ENCODE assay signal across 22 cellular contexts in the genomic region with DNA sequence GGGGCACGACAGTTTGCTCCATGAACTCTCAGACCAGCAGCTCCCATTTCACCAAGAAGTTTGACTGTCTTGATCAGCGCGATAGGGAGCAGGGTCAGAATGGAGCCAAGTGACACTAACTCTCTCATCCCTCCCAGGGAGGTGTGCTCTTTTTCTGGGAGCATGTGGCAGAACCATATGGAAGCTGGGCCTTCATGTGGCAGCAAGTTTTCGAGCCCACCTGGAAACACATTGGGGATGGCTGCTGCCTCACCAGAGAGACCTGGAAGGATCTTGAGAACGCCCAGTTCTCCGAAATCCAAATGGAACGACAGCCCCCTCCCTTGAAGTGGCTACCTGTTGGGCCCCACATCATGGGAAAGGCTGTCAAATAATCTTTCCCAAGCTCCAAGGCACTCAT. TPM values are rescaled to one million over a fixed set of nuclear protein-coding genes. Genes with fewer than 3 reads are reported as not detected.
DNase-seq lines count a peak whose midpoint lies in the region; ATAC-seq and TF ChIP-seq lines count a peak whose summit lies in the region.
"Had no signal": no experiment of that assay in that cellular context is flagged by ENCODE, and none has a peak within 500 bp of the region (broad histone marks: within the 10 kb centered on the region; RNA-seq: fewer than 3 reads in every experiment).

No MANE protein-coding gene starts in this region.

- H3K4me1 ChIP-seq in psoas muscle (peaks cover 13% of the 10 kb centered on the region), uterus (peaks cover 0 to 6% of the 10 kb centered on the region in 2 donors)
- H3K4me1 ChIP-seq in effector memory CD4-positive, alpha-beta T cell (ENCODE audit: control insufficient read depth, insufficient read depth, low read length, poor library complexity, severe bottlenecking) = no peaks in the 10 kb centered on the region

- WGBS in psoas muscle, 3 donors = 72 to 85% (median 73%) methylated on average over 7 of the region's 7 CpGs

- peak; percentile 31 for DNase-seq in cardiac septum (ENCODE audit: low spot score)
- no peak for DNase-seq in Right ventricle myocardium superior
- peak; percentile 4 for DNase-seq in iPS-NIHi7 (ENCODE audit: extremely low spot score)
- DNase-seq in psoas muscle = no peak
- no peak for DNase-seq in uterus
- DNase-seq in stimulated activated CD4-positive, alpha-beta T cell treated with anti-CD3 and anti-CD28 coated beads, Interleukin-4, amount 100 ng/mL, for 24 hours = no peak
- no peak for DNase-seq in effector memory CD4-positive, alpha-beta T cell
- DNase-seq: 8988T; CD4-positive, alpha-beta memory T cell; DND-41; H7; KBM-7; NCI-H1092 treated with DMSO at 0.1 percent for 48 hours; NCI-H1436 treated with DMSO at 0.1 percent for 48 hours; NCI-H1930; NCI-H2227 treated with DMSO at 0.1 percent for 48 hours; NCI-H510A treated with DMSO at 0.1 percent for 48 hours; NCI-H774; Peyer's patch had no signal

- H3K27ac ChIP-seq in psoas muscle (peak overlapping the region; percentile 25), uterus (no peak overlapping the region)
- H3K27ac ChIP-seq in effector memory CD4-positive, alpha-beta T cell (ENCODE audit: insufficient read depth, low read length, poor library complexity, severe bottlenecking) = no peak overlapping the region
- H3K27ac ChIP-seq: BLaER1 treated with 17β-estradiol and CSF1 and Interleukin-3, amounts not matched to agents 10 nM and 100 nM; Peyer's patch had no signal

- intact Hi-C loops in cardiac septum (cut with DNase I) = loop anchor here (2.0 kb wide), 1 partner anchor 17 kb away; no protein-coding TSS in a partner anchor
- intact Hi-C loops in Right ventricle myocardium superior (cut with DNase I) = no loop called here
- intact Hi-C loops in psoas muscle (cut with DNase I) = loop anchor here (2.0 to 5.0 kb wide), 2 partner anchors 17 to 34 kb away; partner anchors contain the start of gene BLOC1S1 (in 1 of the 2)
- intact Hi-C loops in uterus (cut with DNase I; ENCODE audit: low total_unique reads) = no loop called here

- H3K9me3 ChIP-seq in psoas muscle = no peaks in the 10 kb centered on the region
- no peaks in the 10 kb centered on the region for H3K9me3 ChIP-seq in uterus
- no peaks in the 10 kb centered on the region for H3K9me3 ChIP-seq in effector memory CD4-positive, alpha-beta T cell (ENCODE audit: control insufficient read depth, low read length)
- H3K9me3 ChIP-seq: BLaER1 treated with 17β-estradiol and CSF1 and Interleukin-3, amounts not matched to agents 10 nM and 100 nM; Peyer's patch had no signal

- TF ChIP-seq CTCF in psoas muscle (IDR thresholded peaks at IDR 0.05) (no peak), uterus (IDR thresholded peaks at IDR 0.05) (no peak)

- H3K4me3 ChIP-seq in psoas muscle (peak overlapping the region; percentile 58), uterus (no peak overlapping the region)
- no peak overlapping the region for H3K4me3 ChIP-seq in effector memory CD4-positive, alpha-beta T cell (ENCODE audit: insufficient read depth, low read depth, low read length, poor library complexity, severe bottlenecking)
- H3K4me3 ChIP-seq: BLaER1 treated with 17β-estradiol and CSF1 and Interleukin-3, amounts not matched to agents 10 nM and 100 nM; GM12878 had no signal

- peaks cover 0 to 44% of the 10 kb centered on the region in 2 donors for H3K36me3 ChIP-seq in psoas muscle (ENCODE audit: insufficient read depth in 1 of 2, low read depth in 1 of 2)
- no peaks in the 10 kb centered on the region for H3K36me3 ChIP-seq in uterus
- H3K36me3 ChIP-seq in effector memory CD4-positive, alpha-beta T cell (ENCODE audit: control insufficient read depth, insufficient read depth, low read length) = no peaks in the 10 kb centered on the region
- H3K36me3 ChIP-seq: BLaER1 treated with 17β-estradiol and CSF1 and Interleukin-3, amounts not matched to agents 10 nM and 100 nM had no signal

- ATAC-seq in Right ventricle myocardium superior (ENCODE audit: poor library complexity) = no peak
- no peak for ATAC-seq in psoas muscle
- ATAC-seq: GM12878 had no signal

- TF ChIP-seq POLR2A in uterus (IDR thresholded peaks at IDR 0.05) = no peak

- no peaks in the 10 kb centered on the region for H3K27me3 ChIP-seq in psoas muscle (ENCODE audit: insufficient read depth in 3 of 3, low read length in 2 of 3)
- no peaks in the 10 kb centered on the region for H3K27me3 ChIP-seq in uterus
- H3K27me3 ChIP-seq in effector memory CD4-positive, alpha-beta T cell (replicated peaks; ENCODE audit: control insufficient read depth, insufficient read depth, low read length, poor library complexity, severe bottlenecking) = peaks cover 10% of the 10 kb centered on the region
- H3K27me3 ChIP-seq: BLaER1 treated with 17β-estradiol and CSF1 and Interleukin-3, amounts not matched to agents 10 nM and 100 nM; Peyer's patch had no signal

RNA-seq across cellular contexts. Expression of gene ITGA7, which starts 24.0 kb away (rescaled TPM):
- total RNA-seq in cardiac septum = 806 TPM
- 437 TPM for total RNA-seq in Right ventricle myocardium superior
- total RNA-seq in psoas muscle = 100 to 1,000 TPM; 297 to 433 (median 350) TPM
- 100 to 1,000 TPM in 2 of 3 donors, 10 to 100 TPM in 1; 51.8 to 254 (median 152) TPM for polyA plus RNA-seq in psoas muscle
- total RNA-seq in uterus = 100 to 1,000 TPM in 1 of 4 donors, 10 to 100 TPM in 2, 1 to 10 TPM in 1; 6.8 to 167 (median 29.4) TPM
- polyA plus RNA-seq: CD4-positive, alpha-beta memory T cell had no signal

RNA-seq across cellular contexts. Expression of gene BLOC1S1, which starts 32.2 kb away (rescaled TPM):
- 97.7 TPM for total RNA-seq in cardiac septum
- total RNA-seq in Right ventricle myocardium superior = 119 TPM
- total RNA-seq in psoas muscle = 100 to 1,000 TPM; 127 to 193 (median 165) TPM
- polyA plus RNA-seq in psoas muscle = 100 to 1,000 TPM; 185 to 260 (median 228) TPM
- 100 to 1,000 TPM in 3 of 4 donors, 10 to 100 TPM in 1; 53.6 to 238 (median 140) TPM for total RNA-seq in uterus

RNA-seq across cellular contexts. Expression of gene RDH5, which starts 36.5 kb away (rescaled TPM):
- total RNA-seq in cardiac septum (26.3 TPM), Right ventricle myocardium superior (10.1 TPM), psoas muscle (10 to 100 TPM; 11.4 to 25.4 (median 16.0) TPM), uterus (10 to 100 TPM in 2 of 4 donors, 1 to 10 TPM in 2; 4.1 to 16.8 (median 9.7) TPM)
- 10 to 100 TPM in 2 of 3 donors, 1 to 10 TPM in 1; 7.0 to 14.0 (median 11.9) TPM for polyA plus RNA-seq in psoas muscle

RNA-seq across cellular contexts. Expression of gene CD63, which starts 45.1 kb away (rescaled TPM):
- total RNA-seq in cardiac septum (914 TPM), Right ventricle myocardium superior (723 TPM), psoas muscle (1,000 to 10,000 TPM in 2 of 4 donors, 100 to 1,000 TPM in 2; 592 to 1,401 (median 983) TPM), uterus (100 to 1,000 TPM; 417 to 911 (median 637) TPM)
- 1,000 to 10,000 TPM; 1,147 to 2,407 (median 1,257) TPM for polyA plus RNA-seq in psoas muscle

RNA-seq across cellular contexts. Expression of gene OR10P1, which starts 47.0 kb away (rescaled TPM):
- total RNA-seq in cardiac septum (not detected), Right ventricle myocardium superior (not detected), psoas muscle (not detected), uterus (not detected)
- not detected for polyA plus RNA-seq in psoas muscle
- total RNA-seq: CD4-positive, alpha-beta memory T cell; GM12878; H7; Peyer's patch; SK-MEL-5 had no signal
- polyA plus RNA-seq: CD4-positive, alpha-beta memory T cell; GM12878 had no signal

Comparison
In these comparisons a context has a peak if more than half of its experiments do, and no peak if none do; other contexts are left out.
1. DNase-seq: peak in cardiac septum (single experiment) and iPS-NIHi7 (single experiment); none in Right ventricle myocardium superior (single experiment), psoas muscle (0 of 2), uterus (0 of 2), stimulated activated CD4-positive, alpha-beta T cell treated with anti-CD3 and anti-CD28 coated beads, Interleukin-4, amount 100 ng/mL, for 24 hours (single experiment) and effector memory CD4-positive, alpha-beta T cell (0 of 3).
2. intact Hi-C loops: an anchor here in cardiac septum (2.0 kb wide) and psoas muscle (2.0 to 5.0 kb wide); none called in Right ventricle myocardium superior and uterus.